ENCODE assay signal across 12 cellular contexts in the genomic region with DNA sequence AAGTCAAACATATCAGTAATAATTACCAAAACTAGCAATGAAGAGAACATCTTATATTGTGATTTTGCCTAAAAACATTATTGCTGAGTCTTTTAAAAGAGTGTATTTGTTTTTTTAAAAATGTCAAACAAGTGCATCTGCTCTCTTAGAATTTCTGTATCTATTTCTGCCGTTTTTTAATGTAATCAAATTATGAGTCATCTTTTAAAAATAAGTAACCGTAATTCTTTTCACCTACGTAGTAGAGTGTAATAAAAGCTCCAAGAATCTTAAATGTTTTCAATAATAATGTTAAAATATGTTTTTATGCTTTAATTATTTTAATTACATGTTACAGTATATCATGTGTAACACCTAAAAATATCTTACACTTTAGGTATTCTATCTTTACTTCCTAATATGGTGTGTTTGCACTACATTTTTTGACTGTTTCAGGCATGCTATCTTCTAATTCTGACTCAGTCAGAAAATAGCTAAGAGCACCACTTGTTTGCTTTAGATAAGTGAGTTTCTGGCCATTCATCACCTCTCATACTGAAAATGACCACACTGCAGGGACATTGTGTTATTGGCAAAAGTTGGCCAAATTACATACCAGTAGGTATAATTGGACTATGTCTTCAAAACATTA.
DNase-seq lines count a peak whose midpoint lies in the region; TF ChIP-seq lines count a peak whose summit lies in the region.
"Had no signal": no experiment of that assay in that cellular context is flagged by ENCODE, and none has a peak within 500 bp of the region (broad histone marks: within the 10 kb centered on the region; RNA-seq: fewer than 3 reads in every experiment).

No MANE protein-coding gene starts in this region.

- no peaks in the 10 kb centered on the region for H3K9me3 ChIP-seq in stomach
- no peaks in the 10 kb centered on the region for H3K9me3 ChIP-seq in osteoblast (ENCODE audit: low read depth, low read length)

- H2AFZ ChIP-seq in osteoblast (ENCODE audit: low read length): no peak overlapping the region

- DNase-seq in HT-29 (ENCODE audit: low spot score) (peak; percentile 9), amniotic epithelial cell (ENCODE audit: low read depth) (peak; percentile 89), glomerular visceral epithelial cell (ENCODE audit: extremely low spot score) (peak; percentile 18), stomach (no peak), HuH-7.5 (ENCODE audit: low spot score) (no peak), osteoblast (ENCODE audit: insufficient read length, low spot score, missing footprints) (no peak)
- DNase-seq in activated CD4-positive, alpha-beta T cell treated with anti-CD3 and anti-CD28 coated beads for 48 hours: no peak
- DNase-seq: activated naive CD8-positive, alpha-beta T cell treated with anti-CD3 and anti-CD28 coated beads, Interleukin-2, amount 50 U/mL, for 24 hours; NCI-H1105; nephron progenitor cell; stimulated activated naive CD4-positive, alpha-beta T cell had no signal

- intact Hi-C loops in stomach (cut with DNase I; ENCODE audit: low total_unique reads): no loop called here

- no peak overlapping the region for H3K4me3 ChIP-seq in stomach
- no peak overlapping the region for H3K4me3 ChIP-seq in osteoblast (ENCODE audit: insufficient read depth, low read length)

- no peak for TF ChIP-seq POLR2A in stomach (IDR thresholded peaks at IDR 0.05)

- H3K27ac ChIP-seq in stomach: peak overlapping the region in 4 of 5 donors; percentile 48 to 65 (median 62)
- no peak overlapping the region for H3K27ac ChIP-seq in osteoblast (ENCODE audit: low read depth, low read length)
- H3K27ac ChIP-seq: HL-60 had no signal

- H3K79me2 ChIP-seq in osteoblast (ENCODE audit: insufficient read depth, low read length): no peaks in the 10 kb centered on the region

- peaks cover 0 to 51% (median 23%) of the 10 kb centered on the region in 4 donors for H3K4me1 ChIP-seq in stomach
- H3K4me1 ChIP-seq in osteoblast (ENCODE audit: insufficient read depth, low read length): no peaks in the 10 kb centered on the region

- H3K36me3 ChIP-seq in stomach (no peaks in the 10 kb centered on the region), osteoblast (ENCODE audit: insufficient read depth, low read length) (no peaks in the 10 kb centered on the region)

- no peak overlapping the region for H3K4me2 ChIP-seq in osteoblast (ENCODE audit: insufficient read depth, low read length)

- no peaks in the 10 kb centered on the region for H4K20me1 ChIP-seq in osteoblast (ENCODE audit: insufficient read depth, low read length)

- no peak for TF ChIP-seq EP300 in stomach (IDR thresholded peaks at IDR 0.05)

- TF ChIP-seq CTCF in stomach (IDR thresholded peaks at IDR 0.05): no peak
- no peak for TF ChIP-seq CTCF in osteoblast (IDR thresholded peaks at IDR 0.05; ENCODE audit: extremely low read depth, low read depth, low read length)

- 26 to 40% (median 32%) methylated on average over 3 of the region's 3 CpGs for WGBS in stomach, 5 donors

- H3K27me3 ChIP-seq in stomach: no peaks in the 10 kb centered on the region
- no peaks in the 10 kb centered on the region for H3K27me3 ChIP-seq in osteoblast (ENCODE audit: insufficient read depth, low read length)

Comparison
In these comparisons a context has a peak if more than half of its experiments do, and no peak if none do; other contexts are left out.
1. DNase-seq: peak in HT-29 (single experiment), amniotic epithelial cell (single experiment) and glomerular visceral epithelial cell (single experiment); none in stomach (single experiment), HuH-7.5 (single experiment), osteoblast (single experiment) and activated CD4-positive, alpha-beta T cell treated with anti-CD3 and anti-CD28 coated beads for 48 hours (single experiment).